ENCODE assay signal across 1 cellular context in genomic region chr11:28241760-28242159, GRCh38.
TF ChIP-seq lines count a peak whose summit lies in the region.

No MANE protein-coding gene starts in this region.

TF ChIP-seq in GM23338, 12 proteins besides CTCF, POLR2A, EP300 and RAD21 (continued from another document):
- TF ChIP-seq ZNF462 (CRISPR knock-in tag; IDR thresholded peaks at IDR 0.05) (no peak), EZH2 (IDR thresholded peaks at IDR 0.05; ENCODE audit: low read depth, unreplicated experiment) (no peak), STAT1 (IDR thresholded peaks at IDR 0.05; ENCODE audit: unreplicated experiment) (no peak)
